19 cellular contexts compared by ENCODE assay signal in genomic region chr4:8725845-8726244, GRCh38.
DNase-seq lines count a peak whose midpoint lies in the region; ATAC-seq, FAIRE-seq and TF ChIP-seq lines count a peak whose summit lies in the region.
"Had no signal": no experiment of that assay in that cellular context is flagged by ENCODE, and none has a peak within 500 bp of the region (broad histone marks: within the 10 kb centered on the region; RNA-seq: fewer than 3 reads in every experiment).

No MANE protein-coding gene starts in this region.

- no peak overlapping the region for H3K4me3 Mint-ChIP-seq in progenitor cell of endocrine pancreas (ENCODE audit: low read depth)

- no peak for FAIRE-seq in kidney (lab: Jason Lieb, UNC)
- FAIRE-seq in urothelium cell line (lab: Jason Lieb, UNC), result no peak
- FAIRE-seq: A549, G401.6, GM18507 had no signal

- H3K4me1 ChIP-seq in kidney (ENCODE audit: control insufficient read depth in 1 of 2, insufficient read depth in 1 of 2, low read depth in 1 of 2, low read length in 2 of 2), result no peaks in the 10 kb centered on the region
- no peaks in the 10 kb centered on the region for H3K4me1 ChIP-seq in spleen
- H3K4me1 ChIP-seq: A549 had no signal

- no peak for TF ChIP-seq POLR2A in spleen (IDR thresholded peaks at IDR 0.05)

- no peaks in the 10 kb centered on the region for H3K36me3 ChIP-seq in kidney (ENCODE audit: control insufficient read depth in 1 of 2, insufficient read depth in 2 of 2, low read length in 2 of 2)
- H3K36me3 ChIP-seq in spleen, result no peaks in the 10 kb centered on the region

- H3K27ac ChIP-seq in kidney (ENCODE audit: low read depth in 2 of 2, low read length in 2 of 2) (no peak overlapping the region), spleen (no peak overlapping the region)
- H3K27ac ChIP-seq: A549 had no signal

- no peaks in the 10 kb centered on the region for H3K36me3 Mint-ChIP-seq in progenitor cell of endocrine pancreas (ENCODE audit: insufficient read depth)

- H3K4me1 Mint-ChIP-seq in progenitor cell of endocrine pancreas (ENCODE audit: low read depth), result peaks cover 2% of the 10 kb centered on the region

- ATAC-seq in left ventricle myocardium superior, result no peak
- ATAC-seq: A549, Right ventricle myocardium inferior had no signal

- H3K4me3 ChIP-seq in kidney (ENCODE audit: low read length in 2 of 2), result no peak overlapping the region
- no peak overlapping the region for H3K4me3 ChIP-seq in spleen
- H3K4me3 ChIP-seq: A549 had no signal

- DNase-seq in cardiac septum (ENCODE audit: low spot score) (peak; percentile 44), left ventricle myocardium superior (no peak), kidney (peak; percentile 45), spleen (peak; percentile 44), RKO (ENCODE audit: low spot score) (no peak), urothelium cell line (ENCODE audit: low spot score) (no peak), progenitor cell of endocrine pancreas (ENCODE audit: low spot score, unreplicated experiment) (no peak)
- DNase-seq: C1 segment of cervical spinal cord, DND-41, KBM-7, NCI-H1436, NCI-H2029, NCI-H2171, NCI-H446 treated with DMSO at 0.1 percent for 48 hours, NCI-H748 treated with DMSO at 0.1 percent for 48 hours had no signal

- peaks cover 30% of the 10 kb centered on the region for H3K27me3 Mint-ChIP-seq in progenitor cell of endocrine pancreas

- no peaks in the 10 kb centered on the region for H3K9me3 Mint-ChIP-seq in progenitor cell of endocrine pancreas (ENCODE audit: low read depth)

- 67 to 87% (median 80%) methylated on average over 10 of the region's 10 CpGs for WGBS in spleen, 5 donors

- intact Hi-C loops in cardiac septum (cut with DNase I) (no loop called here), left ventricle myocardium superior (cut with micrococcal nuclease) (no loop called here), kidney (cut with DNase I) (no loop called here), spleen (cut with DNase I; ENCODE audit: low total_unique reads) (no loop called here)

- H3K9me3 ChIP-seq in kidney (ENCODE audit: control insufficient read depth in 1 of 2, low read length in 2 of 2) (no peaks in the 10 kb centered on the region), spleen (no peaks in the 10 kb centered on the region)
- H3K9me3 ChIP-seq: A549 had no signal

- peaks cover 0 to 31% (median 0%) of the 10 kb centered on the region in 7 donors for H3K27me3 ChIP-seq in spleen (replicated peaks in 1 of 7)

- H3K9ac ChIP-seq in kidney (ENCODE audit: low read length in 2 of 2), result no peak overlapping the region

- TF ChIP-seq CTCF in kidney (IDR thresholded peaks at IDR 0.05; ENCODE audit: borderline replicate concordance, extremely low read depth, insufficient read depth) (no peak), spleen (IDR thresholded peaks at IDR 0.05 in 8 of 11, conservative IDR thresholded peaks at IDR 0.05 in 3 of 11) (no peak), progenitor cell of endocrine pancreas (IDR thresholded peaks at IDR 0.05; ENCODE audit: unreplicated experiment) (no peak)

- H3K27ac Mint-ChIP-seq in progenitor cell of endocrine pancreas, result no peak overlapping the region

Comparison
In these comparisons a context has a peak if more than half of its experiments do, and no peak if none do; other contexts are left out.
1. DNase-seq: peak in cardiac septum (single experiment), kidney (single experiment) and spleen (single experiment); none in left ventricle myocardium superior (single experiment), RKO (single experiment), urothelium cell line (single experiment) and progenitor cell of endocrine pancreas (single experiment).